ENCODE assay signal across 21 cellular contexts in genomic region chr6:70839286-70840266, GRCh38.
DNase-seq lines count a peak whose midpoint lies in the region; ATAC-seq and TF ChIP-seq lines count a peak whose summit lies in the region.
"Had no signal": no experiment of that assay in that cellular context is flagged by ENCODE, and none has a peak within 500 bp of the region (broad histone marks: within the 10 kb centered on the region; RNA-seq: fewer than 3 reads in every experiment).

No MANE protein-coding gene starts in this region.

- no peak overlapping the region for H3K4me2 ChIP-seq in H9 (ENCODE audit: insufficient read depth, insufficient read length, low read length)

- POLR2A ChIA-PET in WTC11 (lab: Charles Lee): no interaction called here

- H2AFZ ChIP-seq in H9 (ENCODE audit: low read length): no peak overlapping the region

- H4K91ac ChIP-seq in H9 (ENCODE audit: insufficient read length, low read depth, low read length): no peak overlapping the region

- no peak overlapping the region for H2AK5ac ChIP-seq in H9 (ENCODE audit: insufficient read length, low read length)

- H2BK12ac ChIP-seq in H9 (ENCODE audit: insufficient read length, low read depth, low read length): no peak overlapping the region

- H3K18ac ChIP-seq in H9 (ENCODE audit: insufficient read length, low read depth, low read length): no peak overlapping the region

- H3K9ac ChIP-seq in H9 (ENCODE audit: extremely low read depth, insufficient read length, low read length): no peak overlapping the region

- H3K79me2 ChIP-seq in H9 (ENCODE audit: insufficient read depth, low read length): no peaks in the 10 kb centered on the region

- H3K9me3 Mint-ChIP-seq in H9 (no peaks in the 10 kb centered on the region), WTC11 (peaks cover 2% of the 10 kb centered on the region)
- H3K9me3 Mint-ChIP-seq: activated CD4-positive, alpha-beta T cell treated with anti-CD3 and anti-CD28 coated beads, Interleukin-2, amount 10 ng/mL, durations not matched to agents 7 days and 5 days; activated naive CD8-positive, alpha-beta T cell treated with anti-CD3 and anti-CD28 coated beads, Interleukin-2, amount 10 ng/mL, durations not matched to agents 7 days and 5 days; HFFc6 had no signal

- H2BK5ac ChIP-seq in H9 (ENCODE audit: insufficient read length, low read length): no peak overlapping the region

- DNase-seq in H9 (no peak), NCI-H69 (lab: John Stamatoyannopoulos, UW) (peak; percentile 63), erythroblast (lab: John Stamatoyannopoulos, UW) (peak; percentile 27 to 42), WTC11 (ENCODE audit: low spot score) (no peak), AML-193 (lab: John Stamatoyannopoulos, UW) (no peak)
- no peak for DNase-seq in stimulated activated naive CD4-positive, alpha-beta T cell treated with Interleukin-2 at 50 U/mL for 16 hours (lab: John Stamatoyannopoulos, UW)
- DNase-seq: activated CD4-positive, alpha-beta T cell treated with anti-CD3 and anti-CD28 coated beads, Interleukin-2, amount 10 ng/mL, durations not matched to agents 7 days and 5 days; activated naive CD8-positive, alpha-beta T cell treated with anti-CD3 and anti-CD28 coated beads, Interleukin-2, amount 10 ng/mL, durations not matched to agents 7 days and 5 days; activated T-cell treated with anti-CD3 and anti-CD28 coated beads, Interleukin-2, amount 50 U/mL, for 1 hour; COR-L47; EL; HFFc6; islet precursor cell; NCI-H1436; NCI-H446; right cardiac atrium; SHP77; T-helper 17 cell had no signal

- TF ChIP-seq POLR2A in erythroblast (IDR thresholded peaks at IDR 0.05; ENCODE audit: low read length): no peak

- H3K79me1 ChIP-seq in H9 (ENCODE audit: insufficient read depth, low read depth, low read length, poor library complexity, severe bottlenecking): no peaks in the 10 kb centered on the region

- H3K14ac ChIP-seq in H9 (ENCODE audit: insufficient read depth, low read length): no peak overlapping the region

- H3K4me3 Mint-ChIP-seq in H9 (no peak overlapping the region), WTC11 (no peak overlapping the region)
- H3K4me3 Mint-ChIP-seq: activated CD4-positive, alpha-beta T cell treated with anti-CD3 and anti-CD28 coated beads, Interleukin-2, amount 10 ng/mL, durations not matched to agents 7 days and 5 days; activated naive CD8-positive, alpha-beta T cell treated with anti-CD3 and anti-CD28 coated beads, Interleukin-2, amount 10 ng/mL, durations not matched to agents 7 days and 5 days; HFFc6; T-helper 17 cell had no signal

- no peak overlapping the region for H3T11ph ChIP-seq in H9 (ENCODE audit: low read length)

- CTCF ChIA-PET in WTC11 (lab: Charles Lee): interaction anchor here (1.2 kb wide), 1 partner anchor 44 kb away, joined by 4 read pairs; no protein-coding TSS in a partner anchor

- no peak overlapping the region for H3K23ac ChIP-seq in H9 (ENCODE audit: insufficient read length, low read depth, low read length)

- H3K4me1 ChIP-seq in H9 (ENCODE audit: insufficient read depth, low read length): no peaks in the 10 kb centered on the region

- H4K5ac ChIP-seq in H9 (ENCODE audit: insufficient read length, low read depth, low read length): no peak overlapping the region

- H2BK15ac ChIP-seq in H9 (ENCODE audit: low read depth, low read length): no peak overlapping the region

- H3K23me2 ChIP-seq in H9 (ENCODE audit: insufficient read length, low read depth, low read length, poor library complexity, severe bottlenecking): no peaks in the 10 kb centered on the region

- no peaks in the 10 kb centered on the region for H3K27me3 ChIP-seq in H9 (ENCODE audit: insufficient read depth, low read length)
- H3K27me3 ChIP-seq: cardiac muscle cell had no signal

- no peak overlapping the region for H3K4ac ChIP-seq in H9 (ENCODE audit: low read depth, low read length)

- H3K36me3 Mint-ChIP-seq in H9 (ENCODE audit: insufficient read depth in 1 of 3, low read depth in 3 of 3) (peaks cover 0 to 1% (median 0%) of the 10 kb centered on the region in 3 experiments; a peak in 1 of 7 replicates), WTC11 (0 out of 2 replicates have a peak, but pooled peaks cover 2% of the 10 kb centered on the region)

- TF ChIP-seq CTCF in H9 (conservative IDR thresholded peaks at IDR 0.05) (no peak), WTC11 (IDR thresholded peaks at IDR 0.05) (no peak)

- H3K56ac ChIP-seq in H9 (ENCODE audit: insufficient read length, low read depth, low read length): no peak overlapping the region

- H3K27ac Mint-ChIP-seq in H9 (peak overlapping the region in 2 of 3 experiments; percentile 12 to 35; a peak in 3 of 7 replicates), WTC11 (no peak overlapping the region)
- H3K27ac Mint-ChIP-seq: activated CD4-positive, alpha-beta T cell treated with anti-CD3 and anti-CD28 coated beads, Interleukin-2, amount 10 ng/mL, durations not matched to agents 7 days and 5 days; activated naive CD8-positive, alpha-beta T cell treated with anti-CD3 and anti-CD28 coated beads, Interleukin-2, amount 10 ng/mL, durations not matched to agents 7 days and 5 days; HFFc6; T-helper 17 cell had no signal

- H2BK20ac ChIP-seq in H9 (ENCODE audit: low read depth, low read length, poor library complexity, severe bottlenecking): no peak overlapping the region

- no peak overlapping the region for H3K27ac ChIP-seq in H9 (ENCODE audit: insufficient read length, low read depth, low read length)
- H3K27ac ChIP-seq: cardiac muscle cell had no signal

- H3K9me3 ChIP-seq in H9 (ENCODE audit: control insufficient read depth, low read depth, low read length): no peaks in the 10 kb centered on the region

- H2BK120ac ChIP-seq in H9 (ENCODE audit: low read depth, low read length, poor library complexity, severe bottlenecking): no peak overlapping the region

- peaks cover 6% of the 10 kb centered on the region in 2 experiments; a peak in 1 of 4 replicates for H3K4me1 Mint-ChIP-seq in H9
- H3K4me1 Mint-ChIP-seq in WTC11: no peaks in the 10 kb centered on the region; the same call in 1 of the 2 replicates
- H3K4me1 Mint-ChIP-seq: activated CD4-positive, alpha-beta T cell treated with anti-CD3 and anti-CD28 coated beads, Interleukin-2, amount 10 ng/mL, durations not matched to agents 7 days and 5 days had no signal

- WGBS in H9 (ENCODE audit: extremely low coverage, insufficient read length, low lambda C conversion rate): no CpG with 5 or more reads among the region's 7 CpGs

- no peaks in the 10 kb centered on the region for H4K20me1 ChIP-seq in H9 (ENCODE audit: control insufficient read depth, insufficient read depth, insufficient read length)

- ATAC-seq in GM18502 (IDR thresholded peaks at IDR 0.05; ENCODE audit: poor library complexity, unreplicated experiment): peak; percentile 73
- no peak for ATAC-seq in WTC11
- ATAC-seq in GM18870 (IDR thresholded peaks at IDR 0.05; ENCODE audit: unreplicated experiment): no peak
- ATAC-seq: right cardiac atrium, T-helper 17 cell had no signal

- H3K27me3 Mint-ChIP-seq in H9 (ENCODE audit: low read depth): no peaks in the 10 kb centered on the region
- H3K27me3 Mint-ChIP-seq in WTC11 (ENCODE audit: low read depth): no peaks in the 10 kb centered on the region
- H3K27me3 Mint-ChIP-seq: activated CD4-positive, alpha-beta T cell treated with anti-CD3 and anti-CD28 coated beads, Interleukin-2, amount 10 ng/mL, durations not matched to agents 7 days and 5 days; activated naive CD8-positive, alpha-beta T cell treated with anti-CD3 and anti-CD28 coated beads, Interleukin-2, amount 10 ng/mL, durations not matched to agents 7 days and 5 days; T-helper 17 cell had no signal

- no peak overlapping the region for H4K8ac ChIP-seq in H9 (replicated peaks; ENCODE audit: insufficient read length, low read depth, low read length)

TF ChIP-seq in WTC11, 78 proteins besides CTCF, POLR2A, EP300 and RAD21 (continues in another document):
- no peak for TF ChIP-seq PRRX2 (CRISPR knock-in tag; IDR thresholded peaks at IDR 0.05)
- no peak for TF ChIP-seq ZBTB21 (CRISPR knock-in tag; IDR thresholded peaks at IDR 0.05; ENCODE audit: borderline replicate concordance)
- no peak for TF ChIP-seq ZNF512 (CRISPR knock-in tag; IDR thresholded peaks at IDR 0.05; ENCODE audit: borderline replicate concordance)

Comparison
In these comparisons a context has a peak if more than half of its experiments do, and no peak if none do; other contexts are left out.
1. DNase-seq: peak in NCI-H69 (single experiment) and erythroblast (2 of 2); none in H9 (single experiment), WTC11 (single experiment), AML-193 (0 of 2) and stimulated activated naive CD4-positive, alpha-beta T cell treated with Interleukin-2 at 50 U/mL for 16 hours (single experiment).